In genomic region chr6:83055366-83055964, GRCh38 we compare ENCODE assay signal across 8 cellular contexts. TPM values are rescaled to one million over a fixed set of nuclear protein-coding genes. Genes with fewer than 3 reads are reported as not detected.
A peak's percentile ranks its signal among the peaks of the same experiment; 100 is the strongest.
DNase-seq lines count a peak whose midpoint lies in the region; ATAC-seq and TF ChIP-seq lines count a peak whose summit lies in the region.

No MANE protein-coding gene starts in this region.

- DNase-seq in activated effector memory CD4-positive, alpha-beta T cell treated with anti-CD3 and anti-CD28 coated beads, Interleukin-2, amount 50 U/mL, for 16 hours, result peak; percentile 74
- DNase-seq in activated effector memory CD4-positive, alpha-beta T cell treated with Interleukin-2 at 50 U/mL for 16 hours, result no peak
- DNase-seq in NCI-H748 (lab: John Stamatoyannopoulos, UW; ENCODE audit: unreplicated experiment) (peak; percentile 53), activated T-cell treated with anti-CD3 and anti-CD28 coated beads for 4 hours (peak; percentile 22), foreskin keratinocyte (no peak), occipital lobe (lab: John Stamatoyannopoulos, UW) (peak; percentile 28), GDM1 (lab: John Stamatoyannopoulos, UW) (no peak)

- ATAC-seq in HG02981 (IDR thresholded peaks at IDR 0.05; ENCODE audit: unreplicated experiment) (peak; percentile 58), foreskin keratinocyte (peak; percentile 61)

- TF ChIP-seq CTCF in foreskin keratinocyte (conservative IDR thresholded peaks at IDR 0.05), result peak; percentile 84

- H3K4me1 ChIP-seq in foreskin keratinocyte, result no peaks in the 10 kb centered on the region

- no peak overlapping the region for H3K27ac ChIP-seq in foreskin keratinocyte

- no peaks in the 10 kb centered on the region for H3K27me3 ChIP-seq in foreskin keratinocyte

RNA-seq across cellular contexts. Expression of gene UBE3D, which starts 10.2 kb away (rescaled TPM):
- total RNA-seq in foreskin keratinocyte (5.3 TPM in 2 replicates), occipital lobe (25.9 TPM)
- polyA plus RNA-seq in foreskin keratinocyte, result 3.4 and 4.2 TPM in 2 replicates

RNA-seq across cellular contexts. Expression of gene DOP1A, which starts 12.0 kb away (rescaled TPM):
- 13.0 and 14.0 TPM in 2 replicates for total RNA-seq in foreskin keratinocyte
- 1.7 and 2.4 TPM in 2 replicates for polyA plus RNA-seq in foreskin keratinocyte
- total RNA-seq in occipital lobe, result 96.1 TPM

Comparison
In these comparisons a context has a peak if more than half of its experiments do, and no peak if none do; other contexts are left out.
1. DNase-seq: peak in activated effector memory CD4-positive, alpha-beta T cell treated with anti-CD3 and anti-CD28 coated beads, Interleukin-2, amount 50 U/mL, for 16 hours (single experiment), NCI-H748 (single experiment), activated T-cell treated with anti-CD3 and anti-CD28 coated beads for 4 hours (single experiment) and occipital lobe (single experiment); none in activated effector memory CD4-positive, alpha-beta T cell treated with Interleukin-2 at 50 U/mL for 16 hours (single experiment), foreskin keratinocyte (0 of 2) and GDM1 (single experiment).